Comparison of ENCODE assay signal across 1 cellular context in the genomic region with DNA sequence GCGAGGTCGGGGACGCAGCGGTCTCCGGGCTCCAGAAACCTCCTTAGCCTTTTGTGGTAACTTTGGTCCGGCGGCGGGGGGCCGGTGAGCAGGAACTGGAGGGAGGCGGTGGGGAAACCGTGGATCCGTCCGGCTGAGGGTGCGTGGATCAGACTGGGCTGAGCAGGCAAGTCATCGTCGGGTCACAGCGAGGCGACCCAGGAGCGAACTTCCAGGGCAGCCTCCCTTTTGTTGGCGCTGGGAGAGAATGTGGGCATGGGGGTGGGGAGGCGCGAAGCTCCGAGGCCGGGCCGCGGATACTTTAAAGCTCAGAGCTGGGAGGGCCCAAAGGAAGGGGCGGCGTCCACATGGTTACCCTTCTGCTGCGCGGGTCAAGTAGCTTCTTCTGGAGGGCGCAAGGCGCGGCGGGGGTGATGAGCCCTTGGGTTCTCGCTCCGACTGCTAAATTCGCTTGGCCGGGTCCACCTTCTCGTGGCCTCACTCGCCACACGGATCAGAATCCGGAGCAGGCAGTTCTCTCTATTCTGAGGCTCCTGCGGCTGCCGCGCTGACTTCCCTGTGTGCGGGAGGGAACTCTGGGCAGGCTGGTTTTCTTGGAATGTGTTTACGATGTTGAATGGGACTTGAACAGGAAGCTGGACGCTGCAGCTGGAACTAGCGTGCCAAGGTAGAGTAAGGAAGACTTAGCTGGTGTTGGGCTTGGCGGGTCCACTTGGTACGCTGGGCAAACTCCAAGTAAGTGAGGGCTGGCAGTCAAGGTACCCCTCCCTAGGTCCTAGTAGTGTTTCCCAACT.
TF ChIP-seq lines count a peak whose summit lies in the region.

No MANE protein-coding gene starts in this region.

TF ChIP-seq in GM23338, 12 proteins besides CTCF, POLR2A, EP300 and RAD21 (continued from another document):
- TF ChIP-seq, protein P1, sequence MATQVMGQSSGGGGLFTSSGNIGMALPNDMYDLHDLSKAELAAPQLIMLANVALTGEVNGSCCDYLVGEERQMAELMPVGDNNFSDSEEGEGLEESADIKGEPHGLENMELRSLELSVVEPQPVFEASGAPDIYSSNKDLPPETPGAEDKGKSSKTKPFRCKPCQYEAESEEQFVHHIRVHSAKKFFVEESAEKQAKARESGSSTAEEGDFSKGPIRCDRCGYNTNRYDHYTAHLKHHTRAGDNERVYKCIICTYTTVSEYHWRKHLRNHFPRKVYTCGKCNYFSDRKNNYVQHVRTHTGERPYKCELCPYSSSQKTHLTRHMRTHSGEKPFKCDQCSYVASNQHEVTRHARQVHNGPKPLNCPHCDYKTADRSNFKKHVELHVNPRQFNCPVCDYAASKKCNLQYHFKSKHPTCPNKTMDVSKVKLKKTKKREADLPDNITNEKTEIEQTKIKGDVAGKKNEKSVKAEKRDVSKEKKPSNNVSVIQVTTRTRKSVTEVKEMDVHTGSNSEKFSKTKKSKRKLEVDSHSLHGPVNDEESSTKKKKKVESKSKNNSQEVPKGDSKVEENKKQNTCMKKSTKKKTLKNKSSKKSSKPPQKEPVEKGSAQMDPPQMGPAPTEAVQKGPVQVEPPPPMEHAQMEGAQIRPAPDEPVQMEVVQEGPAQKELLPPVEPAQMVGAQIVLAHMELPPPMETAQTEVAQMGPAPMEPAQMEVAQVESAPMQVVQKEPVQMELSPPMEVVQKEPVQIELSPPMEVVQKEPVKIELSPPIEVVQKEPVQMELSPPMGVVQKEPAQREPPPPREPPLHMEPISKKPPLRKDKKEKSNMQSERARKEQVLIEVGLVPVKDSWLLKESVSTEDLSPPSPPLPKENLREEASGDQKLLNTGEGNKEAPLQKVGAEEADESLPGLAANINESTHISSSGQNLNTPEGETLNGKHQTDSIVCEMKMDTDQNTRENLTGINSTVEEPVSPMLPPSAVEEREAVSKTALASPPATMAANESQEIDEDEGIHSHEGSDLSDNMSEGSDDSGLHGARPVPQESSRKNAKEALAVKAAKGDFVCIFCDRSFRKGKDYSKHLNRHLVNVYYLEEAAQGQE (IDR thresholded peaks at IDR 0.05; ENCODE audit: unreplicated experiment), result no peak
- TF ChIP-seq JUNB (IDR thresholded peaks at IDR 0.05; ENCODE audit: unreplicated experiment), result peak; percentile 39
